2 cellular contexts compared by ENCODE assay signal in genomic region chr6:55443238-55444134, GRCh38.
TF ChIP-seq lines count a peak whose summit lies in the region.

No MANE protein-coding gene starts in this region.

TF ChIP-seq in liver, 16 proteins besides CTCF, POLR2A, EP300 and RAD21 (continued from another document):
- TF ChIP-seq REST (IDR thresholded peaks at IDR 0.05) (no peak), FOXA2 (IDR thresholded peaks at IDR 0.05) (peak; percentile 67), RXRA (IDR thresholded peaks at IDR 0.05) (peak in 1 of 2 donors; percentile 40), HNF4A (conservative IDR thresholded peaks at IDR 0.05) (peak; percentile 26 to 47), SP1 (IDR thresholded peaks at IDR 0.05) (peak; percentile 11), JUND (IDR thresholded peaks at IDR 0.05) (peak in 1 of 2 donors; percentile 20)

TF ChIP-seq in HepG2, 621 proteins besides CTCF, POLR2A, EP300 and RAD21 (continued from another document):
- TF ChIP-seq AFF4 (CRISPR knock-in tag; IDR thresholded peaks at IDR 0.05) (no peak), SUZ12 (IDR thresholded peaks at IDR 0.05; ENCODE audit: low read depth, low read length) (no peak), ZNF24 (IDR thresholded peaks at IDR 0.05) (no peak), ZBTB7A (CRISPR knock-in tag; IDR thresholded peaks at IDR 0.05) (no peak), FOXP1 (IDR thresholded peaks at IDR 0.05) (no peak), FOXP1 (CRISPR knock-in tag; IDR thresholded peaks at IDR 0.05) (no peak), ZNF567 (CRISPR knock-in tag; IDR thresholded peaks at IDR 0.05; ENCODE audit: borderline replicate concordance) (no peak), ATF7 (IDR thresholded peaks at IDR 0.05) (no peak), ATF7 (CRISPR knock-in tag; IDR thresholded peaks at IDR 0.05) (no peak), PBX3 (CRISPR knock-in tag; IDR thresholded peaks at IDR 0.05; ENCODE audit: borderline replicate concordance) (no peak), PHF5A (CRISPR knock-in tag; IDR thresholded peaks at IDR 0.05; ENCODE audit: low read depth, unreplicated experiment) (no peak)
